ENCODE assay signal across 8 cellular contexts in the genomic region with DNA sequence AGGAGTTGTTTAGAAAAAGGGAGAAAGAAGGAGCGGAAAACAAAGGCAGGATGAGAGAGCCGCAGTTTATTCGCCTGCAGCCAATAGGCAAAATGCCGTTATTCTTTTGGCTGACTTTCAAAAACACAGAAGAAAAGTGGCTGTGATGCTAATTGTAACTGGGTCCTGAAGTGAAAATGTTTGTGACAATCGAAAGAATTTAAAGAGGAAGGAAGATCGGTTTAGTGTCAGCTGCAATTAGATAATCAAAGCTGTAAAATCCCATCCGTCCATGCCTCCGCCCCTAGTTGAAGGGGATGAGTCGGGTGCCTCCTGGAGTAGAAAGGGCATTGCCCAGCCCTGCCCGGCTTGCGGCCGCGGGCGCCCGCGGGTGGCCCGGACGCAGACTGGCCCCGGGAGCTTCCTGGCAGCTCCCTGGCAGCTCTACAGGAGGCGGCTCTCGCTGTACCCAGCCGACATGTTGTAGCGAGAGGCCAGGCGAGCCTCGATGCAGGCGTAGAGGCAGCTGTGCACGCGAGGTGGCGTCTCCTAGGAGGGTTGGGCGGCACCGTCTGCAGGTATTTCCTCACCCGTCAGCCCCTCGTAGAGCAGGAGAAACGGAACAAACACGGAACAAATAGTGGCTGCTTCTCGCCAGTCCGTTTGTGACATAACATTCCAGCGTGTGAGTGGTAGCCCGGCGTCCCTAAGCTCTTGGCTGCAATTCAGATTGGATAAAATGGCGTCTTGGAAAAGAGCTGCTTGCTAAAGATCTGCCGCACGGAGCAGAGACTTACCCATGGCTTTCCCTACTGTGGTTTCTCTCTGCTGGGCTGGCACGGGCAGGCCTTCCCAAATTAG.
A peak's percentile ranks its signal among the peaks of the same experiment; 100 is the strongest.
DNase-seq lines count a peak whose midpoint lies in the region; ATAC-seq and TF ChIP-seq lines count a peak whose summit lies in the region.

No MANE protein-coding gene starts in this region.

- H3K9me3 Mint-ChIP-seq in activated naive CD8-positive, alpha-beta T cell treated with anti-CD3 and anti-CD28 coated beads, Interleukin-2, amount 50 U/mL, for 24 hours = no peaks in the 10 kb centered on the region
- peaks cover 4% of the 10 kb centered on the region for H3K9me3 Mint-ChIP-seq in chondrocyte (ENCODE audit: low read depth)

- H4K20me1 ChIP-seq in BLaER1 treated with 17β-estradiol and CSF1 and Interleukin-3, amounts not matched to agents 10 nM and 100 nM = peaks cover 0 to 6% (median 0%) of the 10 kb centered on the region in 11 experiments; a peak in 2 of 22 replicates

- H3K27ac ChIP-seq in BLaER1 treated with 17β-estradiol and CSF1 and Interleukin-3, amounts not matched to agents 10 nM and 100 nM = no peak overlapping the region
- peak overlapping the region; percentile 84 for H3K27ac ChIP-seq in rectal smooth muscle tissue (ENCODE audit: low read depth, low read length)

- H3K4me1 Mint-ChIP-seq in activated naive CD8-positive, alpha-beta T cell treated with anti-CD3 and anti-CD28 coated beads, Interleukin-2, amount 50 U/mL, for 24 hours = peaks cover 18% of the 10 kb centered on the region
- peaks cover 6% of the 10 kb centered on the region for H3K4me1 Mint-ChIP-seq in chondrocyte (ENCODE audit: low read depth)

- peak overlapping the region; percentile 74 for H3K4me3 Mint-ChIP-seq in activated naive CD8-positive, alpha-beta T cell treated with anti-CD3 and anti-CD28 coated beads, Interleukin-2, amount 50 U/mL, for 24 hours
- H3K4me3 Mint-ChIP-seq in chondrocyte (ENCODE audit: unreplicated experiment) = no peak overlapping the region

- peaks cover 0 to 49% (median 38%) of the 10 kb centered on the region in 11 experiments; a peak in 18 of 22 replicates for H3K36me3 ChIP-seq in BLaER1 treated with 17β-estradiol and CSF1 and Interleukin-3, amounts not matched to agents 10 nM and 100 nM
- peaks cover 2% of the 10 kb centered on the region for H3K36me3 ChIP-seq in rectal smooth muscle tissue (ENCODE audit: control insufficient read depth, insufficient read depth, low read length)

- no peak overlapping the region for H3K9ac ChIP-seq in BLaER1 treated with 17β-estradiol and CSF1 and Interleukin-3, amounts not matched to agents 10 nM and 100 nM
- H3K9ac ChIP-seq in rectal smooth muscle tissue (ENCODE audit: low read length) = peak overlapping the region; percentile 27

- H3K9me3 ChIP-seq in BLaER1 treated with 17β-estradiol and CSF1 and Interleukin-3, amounts not matched to agents 10 nM and 100 nM (replicated peaks in 1 of 11) = peaks cover 0 to 13% (median 7%) of the 10 kb centered on the region in 11 experiments; a peak in 9 of 22 replicates

- no peaks in the 10 kb centered on the region for H3K27me3 Mint-ChIP-seq in activated naive CD8-positive, alpha-beta T cell treated with anti-CD3 and anti-CD28 coated beads, Interleukin-2, amount 50 U/mL, for 24 hours
- H3K27me3 Mint-ChIP-seq in chondrocyte (ENCODE audit: low read depth) = no peaks in the 10 kb centered on the region

- TF ChIP-seq CTCF in chondrocyte (IDR thresholded peaks at IDR 0.05) = no peak

- no peaks in the 10 kb centered on the region for H3K27me3 ChIP-seq in BLaER1 treated with 17β-estradiol and CSF1 and Interleukin-3, amounts not matched to agents 10 nM and 100 nM
- no peaks in the 10 kb centered on the region for H3K27me3 ChIP-seq in rectal smooth muscle tissue (ENCODE audit: control insufficient read depth, insufficient read depth, low read length)

- peak overlapping the region; percentile 47 for H3K27ac Mint-ChIP-seq in activated naive CD8-positive, alpha-beta T cell treated with anti-CD3 and anti-CD28 coated beads, Interleukin-2, amount 50 U/mL, for 24 hours
- H3K27ac Mint-ChIP-seq in chondrocyte (ENCODE audit: unreplicated experiment) = no peak overlapping the region

- peaks cover 11% of the 10 kb centered on the region for H3K36me3 Mint-ChIP-seq in activated naive CD8-positive, alpha-beta T cell treated with anti-CD3 and anti-CD28 coated beads, Interleukin-2, amount 50 U/mL, for 24 hours (ENCODE audit: low read depth)
- H3K36me3 Mint-ChIP-seq in chondrocyte (ENCODE audit: low read depth) = peaks cover 14% of the 10 kb centered on the region

- peak; percentile 36 for DNase-seq in HT-29 (ENCODE audit: low spot score)
- DNase-seq in RPMI7951 (ENCODE audit: low read depth) = peak; percentile 76
- DNase-seq in activated naive CD8-positive, alpha-beta T cell treated with anti-CD3 and anti-CD28 coated beads, Interleukin-2, amount 50 U/mL, for 24 hours = peak; percentile 21
- DNase-seq in Right ventricle myocardium superior = peak; percentile 78
- no peak for DNase-seq in chondrocyte (ENCODE audit: low spot score)

- ATAC-seq in activated naive CD8-positive, alpha-beta T cell treated with anti-CD3 and anti-CD28 coated beads, Interleukin-2, amount 50 U/mL, for 24 hours = peak; percentile 24
- ATAC-seq in Right ventricle myocardium superior (ENCODE audit: poor library complexity) = peak; percentile 78
- ATAC-seq in HG03045 (IDR thresholded peaks at IDR 0.05; ENCODE audit: unreplicated experiment) = no peak

- intact Hi-C loops in Right ventricle myocardium superior (cut with DNase I) = no loop called here

- no peak overlapping the region for H3K4me3 ChIP-seq in BLaER1 treated with 17β-estradiol and CSF1 and Interleukin-3, amounts not matched to agents 10 nM and 100 nM
- H3K4me3 ChIP-seq in rectal smooth muscle tissue (ENCODE audit: low read length) = peak overlapping the region; percentile 84

- H3K4me1 ChIP-seq in BLaER1 treated with 17β-estradiol and CSF1 and Interleukin-3, amounts not matched to agents 10 nM and 100 nM = peaks cover 8 to 23% (median 12%) of the 10 kb centered on the region in 10 experiments; a peak in 16 of 20 replicates
- H3K4me1 ChIP-seq in rectal smooth muscle tissue (ENCODE audit: control insufficient read depth, insufficient read depth, low read length) = peaks cover 6% of the 10 kb centered on the region

- peak overlapping the region in 8 of 11 experiments; percentile 4 to 41 (median 18); a peak in 12 of 22 replicates for H3K4me2 ChIP-seq in BLaER1 treated with 17β-estradiol and CSF1 and Interleukin-3, amounts not matched to agents 10 nM and 100 nM
